30 cellular contexts compared by ENCODE assay signal in the genomic region with DNA sequence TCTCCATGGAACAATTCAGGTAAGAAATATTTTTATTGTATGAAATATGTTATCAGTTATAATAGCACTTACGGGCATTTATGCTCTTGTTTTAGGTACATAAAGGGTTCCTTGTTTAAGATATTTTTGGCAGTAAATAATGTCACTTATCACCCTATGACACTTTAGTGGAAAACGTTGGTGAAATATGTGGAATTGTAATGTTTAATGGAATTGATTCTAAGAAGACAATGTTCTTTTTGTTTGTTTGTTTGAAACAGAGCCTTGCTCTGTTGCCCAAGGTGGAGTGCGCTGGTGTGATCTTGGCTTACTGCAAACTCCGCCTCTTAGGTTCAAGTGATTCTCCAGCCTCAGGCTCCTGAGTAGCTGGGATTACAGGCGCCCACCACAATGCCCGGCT. TPM values are rescaled to one million over a fixed set of nuclear protein-coding genes. Genes with fewer than 3 reads are reported as not detected.
"Had no signal": no experiment of that assay in that cellular context is flagged by ENCODE, and none has a peak within 500 bp of the region (broad histone marks: within the 10 kb centered on the region; RNA-seq: fewer than 3 reads in every experiment).

No MANE protein-coding gene starts in this region.

- FAIRE-seq: RCC 7860 had no signal

- H3K4me3 ChIP-seq: adrenal gland, PC-9 had no signal

- H3K9me3 ChIP-seq: adrenal gland had no signal

- ATAC-seq: activated CD4-positive, alpha-beta T cell treated with anti-CD3 and anti-CD28 coated beads for 36 hours; activated CD8-positive, alpha-beta T cell treated with anti-CD3 and anti-CD28 coated beads, Interleukin-2, amount 10 ng/mL, durations not matched to agents 7 days and 5 days; activated naive CD4-positive, alpha-beta T cell treated with anti-CD3 and anti-CD28 coated beads, Interleukin-2, amount 50 U/mL, for 72 hours; activated T-cell treated with anti-CD3 and anti-CD28 coated beads, Interleukin-2, amount 50 U/mL, for 4 hours; Right ventricle myocardium inferior had no signal

- DNase-seq: activated CD4-positive, alpha-beta T cell treated with anti-CD3 and anti-CD28 coated beads for 36 hours; activated CD4-positive, alpha-beta T cell treated with anti-CD3 and anti-CD28 coated beads, Interleukin-2, amount 10 ng/mL, durations not matched to agents 7 days and 5 days; activated CD4-positive, alpha-beta T cell treated with anti-CD3 and anti-CD28 coated beads, Interleukin-2, amount 50 U/mL, for 48 hours; activated CD8-positive, alpha-beta T cell treated with anti-CD3 and anti-CD28 coated beads, Interleukin-2, amount 10 ng/mL, durations not matched to agents 7 days and 5 days; activated gamma-delta T cell treated with Interleukin-2 at 50 U/mL for 16 hours; activated naive CD4-positive, alpha-beta T cell treated with anti-CD3 and anti-CD28 coated beads for 36 hours; activated T-cell treated with anti-CD3 and anti-CD28 coated beads, Interleukin-2, amount 50 U/mL, for 4 hours; adrenal gland; brain microvascular endothelial cell; central memory CD4-positive, alpha-beta T cell; NCI-H1105 treated with DMSO at 0.1 percent for 48 hours; NCI-H1436; NCI-H1694; NCI-H2029; NCI-H345; NCI-H526; NCI-H748 treated with DMSO at 0.1 percent for 48 hours; NK-92 treated with Interleukin-12 subunit alpha and Interleukin-12 subunit beta, amount 100 ng/mL, for 24 hours; PC-9; SIG-M5; SW 1271; T-helper 1 cell; T-helper 2 cell; T-helper 9 cell had no signal

- H3K27ac ChIP-seq: adrenal gland, brain microvascular endothelial cell, PC-9, RWPE1 had no signal

- H3K27me3 ChIP-seq: adrenal gland, brain microvascular endothelial cell had no signal

- H3K36me3 ChIP-seq: adrenal gland, brain microvascular endothelial cell had no signal

- H3K4me1 ChIP-seq: adrenal gland had no signal

RNA-seq across cellular contexts. Expression of a gene that starts 17.4 kb away (rescaled TPM):
- total RNA-seq: activated CD4-positive, alpha-beta T cell treated with anti-CD3 and anti-CD28 coated beads for 36 hours; activated CD4-positive, alpha-beta T cell treated with anti-CD3 and anti-CD28 coated beads, Interleukin-2, amount 10 ng/mL, durations not matched to agents 7 days and 5 days; activated CD8-positive, alpha-beta T cell treated with anti-CD3 and anti-CD28 coated beads, Interleukin-2, amount 10 ng/mL, durations not matched to agents 7 days and 5 days; activated naive CD4-positive, alpha-beta T cell treated with anti-CD3 and anti-CD28 coated beads for 36 hours; activated T-helper 1 cell treated with anti-CD3 and anti-CD28 coated beads, Interleukin-12 subunit alpha, Interleukin-12 subunit beta, Interleukin-2, Interleukin-4 antibody, amounts not matched to agents 30 ng/mL and 10 ng/mL and 1 ng/mL, durations not matched to agents 14 hours and 24 hours and 36 hours; OCI-LY7 had no signal
